ENCODE assay signal across 8 cellular contexts in the genomic region with DNA sequence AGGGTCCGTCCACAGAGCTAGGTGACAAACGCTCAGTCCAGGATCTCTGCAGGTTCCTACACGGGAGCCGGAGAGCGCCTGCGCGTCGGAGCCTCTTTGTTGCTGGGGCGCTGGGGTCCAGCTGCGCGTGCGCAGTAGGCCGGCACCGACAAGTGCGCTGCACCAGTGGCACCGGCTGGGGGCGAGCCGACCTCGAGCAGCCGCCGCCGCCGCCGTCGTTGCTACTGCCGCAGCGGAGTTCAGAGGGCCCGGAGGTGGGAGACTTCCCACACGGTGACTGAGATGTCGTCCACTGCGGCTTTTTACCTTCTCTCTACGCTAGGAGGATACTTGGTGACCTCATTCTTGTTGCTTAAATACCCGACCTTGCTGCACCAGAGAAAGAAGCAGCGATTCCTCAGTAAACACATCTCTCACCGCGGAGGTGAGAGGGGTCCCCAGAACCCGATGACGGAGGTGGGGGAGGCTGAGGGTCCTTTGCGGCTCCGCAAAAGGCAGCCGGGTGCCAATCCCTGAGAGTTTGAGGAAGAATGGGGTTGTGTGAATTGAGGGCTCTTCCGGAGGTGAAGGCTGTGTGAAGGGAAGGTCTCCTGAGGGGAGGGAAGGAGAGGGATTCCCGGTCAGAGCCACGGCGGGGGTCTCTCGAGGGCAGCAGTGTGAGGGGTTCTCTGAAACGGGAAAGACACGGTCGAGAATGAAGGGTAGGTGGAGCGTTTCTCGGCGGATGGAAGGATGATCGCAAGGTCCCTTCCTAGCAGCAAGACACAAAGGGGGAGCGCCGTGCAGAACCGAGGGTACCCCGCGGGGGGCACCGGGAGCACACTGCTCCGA. TPM values are rescaled to one million over a fixed set of nuclear protein-coding genes. Genes with fewer than 3 reads are reported as not detected.
DNase-seq lines count a peak whose midpoint lies in the region; ATAC-seq and TF ChIP-seq lines count a peak whose summit lies in the region.

A gene (plus strand): TSS at position 184 of the 831 bp plus-strand sequence. CDS start 99 bp downstream, at position 283.

- DNase-seq in Calu3, result peak; percentile 94
- peak; percentile 92 for DNase-seq in HT1080 (ENCODE audit: low read depth)
- peak; percentile 95 for DNase-seq in NK-92 treated with Interleukin-12 subunit alpha and Interleukin-12 subunit beta, amount 100 ng/mL, for 24 hours (lab: John Stamatoyannopoulos, UW)
- DNase-seq in activated CD8-positive, alpha-beta memory T cell treated with anti-CD3 and anti-CD28 coated beads for 48 hours (ENCODE audit: low read depth in 2 of 3, low spot score in 2 of 3), result peak; percentile 92 to 96 (median 92)
- DNase-seq in mesendoderm, result peak; percentile 97
- DNase-seq in stimulated activated CD8-positive, alpha-beta memory T cell treated with anti-CD3 and anti-CD28 coated beads, Interleukin-12 subunit alpha, Interleukin-12 subunit beta, amount 100 ng/mL, for 4 hours (ENCODE audit: low read depth), result peak; percentile 96

- peak within 1 kb of the TSS; percentile 83 for H3K4me3 ChIP-seq in endocrine pancreas (ENCODE audit: control insufficient read depth, insufficient read depth, low read length)
- H3K4me3 ChIP-seq in mesendoderm (ENCODE audit: low read length), result peak within 1 kb of the TSS; percentile 52

- H3K79me2 ChIP-seq in mesendoderm (ENCODE audit: control insufficient read depth, insufficient read depth, low read length), result no peaks in the 10 kb centered on the region

- H3K23ac ChIP-seq in mesendoderm (ENCODE audit: low read length), result peak within 1 kb of the TSS; percentile 97

- no peak within 1 kb of the TSS for H3K18ac ChIP-seq in mesendoderm (ENCODE audit: low read length)

- H3K36me3 Mint-ChIP-seq in Calu3 (ENCODE audit: insufficient read depth, unreplicated experiment), result peaks cover 21% of the 10 kb centered on the region

- H3K27me3 ChIP-seq in endocrine pancreas (ENCODE audit: control insufficient read depth, insufficient read depth, low read length) (no peaks in the 10 kb centered on the region), mesendoderm (ENCODE audit: insufficient read depth, low read length, poor library complexity) (no peaks in the 10 kb centered on the region)

- peak; percentile 86 for ATAC-seq in GM21367 (IDR thresholded peaks at IDR 0.05; ENCODE audit: unreplicated experiment)

- no TSS peak for BruUV-seq in Calu3 (replicated peaks; lab: Mats Ljungman, UMichigan)

- H3K9me3 ChIP-seq in endocrine pancreas (ENCODE audit: control insufficient read depth, low read length), result no peaks in the 10 kb centered on the region

- intact Hi-C loops in Calu3 (cut with micrococcal nuclease; ENCODE audit: unreplicated experiment), result loop anchor here (2.0 to 5.0 kb wide), 2 partner anchors 77 to 220 kb away; no protein-coding TSS in a partner anchor

- peak within 1 kb of the TSS; percentile 64 for H3K27ac ChIP-seq in mesendoderm (ENCODE audit: low read depth, low read length)

- peak within 1 kb of the TSS; percentile 28 for H2BK120ac ChIP-seq in mesendoderm (ENCODE audit: low read depth, low read length)

- H3K4me2 ChIP-seq in mesendoderm (ENCODE audit: low read length), result peak within 1 kb of the TSS; percentile 99

- peak; percentile 57 for TF ChIP-seq CTCF in Calu3 (IDR thresholded peaks at IDR 0.05; ENCODE audit: unreplicated experiment)

- no peak within 1 kb of the TSS for H2BK15ac ChIP-seq in mesendoderm (replicated peaks; ENCODE audit: low read depth)

- H3K79me1 ChIP-seq in mesendoderm (ENCODE audit: low read length), result no peaks in the 10 kb centered on the region

- peak within 1 kb of the TSS; percentile 94 for H3K4me3 Mint-ChIP-seq in Calu3 (ENCODE audit: low read depth, unreplicated experiment)

- CTCF ChIA-PET in Calu3 (lab: Charles Lee), result no interaction called here

- H3K56ac ChIP-seq in mesendoderm (ENCODE audit: low read length), result peak within 1 kb of the TSS; percentile 95

- H3K27ac Mint-ChIP-seq in Calu3 (ENCODE audit: unreplicated experiment), result peak within 1 kb of the TSS; percentile 88

- no peak within 1 kb of the TSS for H3K4ac ChIP-seq in mesendoderm (ENCODE audit: low read depth, low read length)

- peak within 1 kb of the TSS; percentile 95 for H3K9ac ChIP-seq in endocrine pancreas (ENCODE audit: control insufficient read depth, insufficient read depth, low read length)
- peak within 1 kb of the TSS; percentile 80 for H3K9ac ChIP-seq in mesendoderm (ENCODE audit: low read length)

- H2BK5ac ChIP-seq in mesendoderm (ENCODE audit: low read length), result peak within 1 kb of the TSS; percentile 8

- H4K8ac ChIP-seq in mesendoderm (ENCODE audit: low read depth, low read length), result peak within 1 kb of the TSS; percentile 39

- no peak within 1 kb of the TSS for H2AK5ac ChIP-seq in mesendoderm (ENCODE audit: low read length)

- no peaks in the 10 kb centered on the region for H3K36me3 ChIP-seq in endocrine pancreas (ENCODE audit: control insufficient read depth, insufficient read depth, low read length)
- no peaks in the 10 kb centered on the region for H3K36me3 ChIP-seq in mesendoderm (ENCODE audit: control insufficient read depth, insufficient read depth, low read length)

- H3K4me1 Mint-ChIP-seq in Calu3 (ENCODE audit: low read depth, unreplicated experiment), result no peaks in the 10 kb centered on the region

- no peak within 1 kb of the TSS for H4K5ac ChIP-seq in mesendoderm (ENCODE audit: low read length)

- no peaks in the 10 kb centered on the region for H3K4me1 ChIP-seq in endocrine pancreas (ENCODE audit: control insufficient read depth, insufficient read depth, low read length)
- H3K4me1 ChIP-seq in mesendoderm (ENCODE audit: control insufficient read depth, low read depth, low read length), result no peaks in the 10 kb centered on the region

- H3K9me3 Mint-ChIP-seq in Calu3 (ENCODE audit: low read depth, unreplicated experiment), result no peaks in the 10 kb centered on the region

- no peaks in the 10 kb centered on the region for H3K27me3 Mint-ChIP-seq in Calu3 (ENCODE audit: unreplicated experiment)

- no CpG with 5 or more reads among the region's 60 CpGs for WGBS in mesendoderm (ENCODE audit: extremely low coverage, insufficient coverage, low lambda C conversion rate)

RNA-seq across cellular contexts. Expression of the gene that starts here (rescaled TPM):
- 2.6 and 3.4 TPM in 2 replicates for total RNA-seq in Calu3 (2022)
- total RNA-seq in HT1080 (2014; rRNA removed; shearing (Covaris generic)), result 0.77 and 1.5 TPM in 2 replicates
- polyA plus RNA-seq in HT1080 (2015; cell fraction: cytosol; rRNA removed), result 0.77 and 1.3 TPM in 2 replicates
- 1.3 and 3.7 TPM in 2 replicates for polyA plus RNA-seq in HT1080 (2015; cell fraction: nucleus; rRNA removed)
- 1.3 TPM for polyA plus RNA-seq in mesendoderm (2013, experiment 1 of 2)
- 1.4 TPM for polyA plus RNA-seq in mesendoderm (2013, experiment 2 of 2)

Comparison
In these comparisons a context has a peak if more than half of its experiments do, and no peak if none do; other contexts are left out.
1. Peak in every context shown above with its lines: DNase-seq, ATAC-seq, H3K4me3 ChIP-seq and H3K27ac ChIP-seq.